30 cellular contexts compared by ENCODE assay signal in the genomic region with DNA sequence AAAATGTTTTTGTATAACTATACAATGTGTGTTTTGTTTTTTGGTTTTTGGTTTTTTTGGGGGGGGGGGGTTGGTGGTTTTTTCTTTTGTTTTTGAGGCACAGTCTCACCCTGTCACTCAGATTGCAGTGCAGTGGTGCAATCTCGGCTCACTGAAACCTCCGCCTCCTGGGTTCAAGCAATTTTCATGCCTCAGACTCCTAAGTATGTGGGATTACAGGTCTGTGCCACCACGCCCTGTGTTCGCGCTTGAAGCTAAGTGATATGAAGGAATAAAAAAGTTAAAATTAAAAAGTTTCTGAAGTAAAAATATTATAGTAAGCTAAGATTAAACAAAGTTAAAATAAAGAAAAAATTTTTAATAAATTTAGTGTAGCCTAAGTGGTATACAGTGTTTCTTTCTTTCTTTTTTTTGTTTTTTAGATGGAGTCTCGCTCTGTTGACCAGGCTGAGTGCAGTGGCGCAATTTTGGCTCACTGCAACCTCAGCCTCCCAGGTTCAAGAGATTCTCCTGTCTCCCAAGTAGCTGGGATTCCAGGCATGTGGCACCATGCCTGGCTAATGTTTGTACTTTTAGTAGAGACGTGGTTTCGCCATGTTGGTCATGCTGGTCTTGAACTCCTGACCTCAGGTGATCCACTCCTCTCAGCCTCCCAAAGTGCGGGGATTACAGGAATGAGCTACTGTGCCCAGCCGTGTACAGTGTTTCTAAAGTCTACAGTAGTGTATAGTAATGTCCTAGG. TPM values are rescaled to one million over a fixed set of nuclear protein-coding genes. Genes with fewer than 3 reads are reported as not detected.
"Had no signal": no experiment of that assay in that cellular context is flagged by ENCODE, and none has a peak within 500 bp of the region (broad histone marks: within the 10 kb centered on the region; RNA-seq: fewer than 3 reads in every experiment).

No MANE protein-coding gene starts in this region.

- H3K36me3 ChIP-seq: stomach, thoracic aorta, thyroid gland, tibial artery, tibial nerve, transverse colon, upper lobe of left lung, upper lobe of right lung, uterus, vagina had no signal

- H3K27me3 ChIP-seq: stomach, testis, thyroid gland, tibial artery, tibial nerve, transverse colon, upper lobe of left lung, upper lobe of right lung, uterus, vagina had no signal

- ATAC-seq: stimulated activated effector memory CD8-positive, alpha-beta T cell treated with anti-CD3 and anti-CD28 coated beads, Interleukin-12 subunit alpha, Interleukin-12 subunit beta, amount 100 ng/mL, for 72 hours; stimulated activated memory B cell treated with anti-CD40 and anti-IgM and Interleukin-4, amounts not matched to agents 10 μg/mL and 1 μg/mL and 100 μg/mL, for 72 hours; stimulated activated naive B cell treated with anti-CD40 and anti-IgM and Interleukin-4, amounts not matched to agents 10 μg/mL and 1 μg/mL and 100 μg/mL, for 72 hours; stimulated activated naive CD8-positive, alpha-beta T cell treated with anti-CD3 and anti-CD28 coated beads, Interleukin-15, amount 100 ng/mL, for 72 hours; stimulated activated naive CD8-positive, alpha-beta T cell treated with anti-CD3 and anti-CD28 coated beads, Interleukin-15, Interleukin-2, amounts not matched to agents 100 U/mL and 50 U/mL, for 24 hours; upper lobe of right lung had no signal

- DNase-seq: stimulated activated CD4-positive, alpha-beta T cell treated with anti-CD3 and anti-CD28 coated beads, Interleukin-2, amount 100 ng/mL, for 24 hours; stimulated activated CD4-positive, alpha-beta T cell treated with anti-CD3 and anti-CD28 coated beads, Interleukin-2, amount 100 ng/mL, for 48 hours; stimulated activated CD4-positive, alpha-beta T cell treated with anti-CD3 and anti-CD28 coated beads, Interleukin-4, amount 100 ng/mL, for 1 hour; stimulated activated CD4-positive, alpha-beta T cell treated with anti-CD3 and anti-CD28 coated beads, Interleukin-4, amount 100 ng/mL, for 24 hours; stimulated activated CD4-positive, alpha-beta T cell treated with anti-CD3 and anti-CD28 coated beads, Interleukin-4, amount 100 ng/mL, for 4 hours; stimulated activated CD8-positive, alpha-beta memory T cell treated with anti-CD3 and anti-CD28 coated beads, Interleukin-4, amount 100 ng/mL, for 48 hours; stimulated activated naive B cell treated with anti-CD40 and anti-IgM and Interleukin-4, amounts not matched to agents 10 μg/mL and 1 μg/mL and 100 μg/mL, for 72 hours; stimulated activated naive CD4-positive, alpha-beta T cell; stimulated activated naive CD4-positive, alpha-beta T cell treated with Interleukin-2 at 50 U/mL for 16 hours; stimulated activated naive CD8-positive, alpha-beta T cell treated with anti-CD3 and anti-CD28 coated beads, Interleukin-15, amount 100 ng/mL, for 72 hours; stimulated activated naive CD8-positive, alpha-beta T cell treated with anti-CD3 and anti-CD28 coated beads, Interleukin-15, Interleukin-2, amounts not matched to agents 100 U/mL and 50 U/mL, for 24 hours; stomach; substantia nigra; testis; thyroid gland; tibial artery; transverse colon; upper lobe of left lung; upper lobe of right lung; uterus had no signal

- H3K9me3 ChIP-seq: stomach, testis, thoracic aorta, thyroid gland, tibial artery, tibial nerve, transverse colon, upper lobe of left lung, upper lobe of right lung, uterus, vagina had no signal

- H3K4me1 ChIP-seq: stomach, testis, thyroid gland, tibial artery, tibial nerve, transverse colon, upper lobe of left lung, upper lobe of right lung, uterus, vagina had no signal

- H3K27ac ChIP-seq: stomach, testis, thoracic aorta, thyroid gland, tibial artery, tibial nerve, transverse colon, upper lobe of left lung, upper lobe of right lung, uterus, vagina had no signal

- FAIRE-seq: urothelium cell line had no signal

- H3K4me3 ChIP-seq: stomach, testis, thoracic aorta, thyroid gland, tibial artery, tibial nerve, transverse colon, upper lobe of left lung, upper lobe of right lung, uterus, vagina had no signal

RNA-seq across cellular contexts. Expression of a gene that starts 53.9 kb away (rescaled TPM):
- total RNA-seq: stomach, temporal lobe, thoracic aorta, tibial nerve, transverse colon, upper lobe of left lung, upper lobe of right lung, ureter, urinary bladder, uterus, vagina had no signal
- polyA plus RNA-seq: stomach, thymus, urinary bladder had no signal
